In genomic region chr15:89375093-89376062, GRCh38 we compare ENCODE assay signal across 2 cellular contexts.
TF ChIP-seq lines count a peak whose summit lies in the region.

No MANE protein-coding gene starts in this region.

TF ChIP-seq in GM23338, 12 proteins besides CTCF, POLR2A, EP300 and RAD21:
- TF ChIP-seq JUNB (IDR thresholded peaks at IDR 0.05; ENCODE audit: unreplicated experiment), result no peak
- TF ChIP-seq, protein P1, sequence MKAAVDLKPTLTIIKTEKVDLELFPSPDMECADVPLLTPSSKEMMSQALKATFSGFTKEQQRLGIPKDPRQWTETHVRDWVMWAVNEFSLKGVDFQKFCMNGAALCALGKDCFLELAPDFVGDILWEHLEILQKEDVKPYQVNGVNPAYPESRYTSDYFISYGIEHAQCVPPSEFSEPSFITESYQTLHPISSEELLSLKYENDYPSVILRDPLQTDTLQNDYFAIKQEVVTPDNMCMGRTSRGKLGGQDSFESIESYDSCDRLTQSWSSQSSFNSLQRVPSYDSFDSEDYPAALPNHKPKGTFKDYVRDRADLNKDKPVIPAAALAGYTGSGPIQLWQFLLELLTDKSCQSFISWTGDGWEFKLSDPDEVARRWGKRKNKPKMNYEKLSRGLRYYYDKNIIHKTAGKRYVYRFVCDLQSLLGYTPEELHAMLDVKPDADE (IDR thresholded peaks at IDR 0.05), result no peak
- no peak for TF ChIP-seq ZNF331 (CRISPR knock-in tag; IDR thresholded peaks at IDR 0.05; ENCODE audit: low read depth)
- TF ChIP-seq EZH2 (IDR thresholded peaks at IDR 0.05; ENCODE audit: low read depth, unreplicated experiment), result peak; percentile 92
- TF ChIP-seq ZNF462 (CRISPR knock-in tag; IDR thresholded peaks at IDR 0.05), result no peak
- no peak for TF ChIP-seq NANOG (IDR thresholded peaks at IDR 0.05; ENCODE audit: borderline replicate concordance)

TF ChIP-seq in H1, 55 proteins besides CTCF, POLR2A, EP300 and RAD21:
- TF ChIP-seq KDM5A (IDR thresholded peaks at IDR 0.05; ENCODE audit: low read length) (no peak), EZH2 (IDR thresholded peaks at IDR 0.05; ENCODE audit: low read depth, low read length, severe bottlenecking) (peak; percentile 88), CBX8 (IDR thresholded peaks at IDR 0.05; ENCODE audit: borderline replicate concordance, low read depth, low read length) (peak; percentile 82; the same call in 1 of the 2 replicates), BRCA1 (IDR thresholded peaks at IDR 0.05; ENCODE audit: low read depth, low read length) (no peak), ATF3 (IDR thresholded peaks at IDR 0.05; ENCODE audit: insufficient read depth, low read depth, low read length) (no peak), SUZ12 (IDR thresholded peaks at IDR 0.05; ENCODE audit: low read length) (peak; percentile 73; the same call in 1 of the 2 replicates), RNF2 (IDR thresholded peaks at IDR 0.05; ENCODE audit: borderline replicate concordance, low read depth, low read length, missing control alignments, poor library complexity, severe bottlenecking) (peak; percentile 53)
